In genomic region chr9:113578877-113579269, GRCh38 we compare ENCODE assay signal across 8 cellular contexts.
DNase-seq lines count a peak whose midpoint lies in the region; ATAC-seq and FAIRE-seq lines count a peak whose summit lies in the region.

No MANE protein-coding gene starts in this region.

- no peaks in the 10 kb centered on the region for H3K27me3 ChIP-seq in skeletal muscle satellite cell (ENCODE audit: control insufficient read depth, insufficient read depth, low read length)

- DNase-seq in GM18507 (ENCODE audit: extremely low spot score, insufficient read length, low read depth), result peak; percentile 83
- peak; percentile 28 for DNase-seq in NK-92 (lab: John Stamatoyannopoulos, UW; ENCODE audit: unreplicated experiment)
- DNase-seq in activated CD8-positive, alpha-beta memory T cell treated with anti-CD3 and anti-CD28 coated beads for 48 hours (ENCODE audit: low read depth in 2 of 3, low spot score in 2 of 3), result peak; percentile 65 to 80 (median 70)
- DNase-seq in NCI-H2227 treated with DMSO at 0.1 percent for 48 hours (lab: John Stamatoyannopoulos, UW), result no peak
- no peak for DNase-seq in NCI-H1436 treated with DMSO at 0.1 percent for 48 hours (lab: John Stamatoyannopoulos, UW)

- peaks cover 4% of the 10 kb centered on the region for H3K36me3 ChIP-seq in skeletal muscle satellite cell (ENCODE audit: insufficient read depth, low read length)

- ATAC-seq in HG02840 (IDR thresholded peaks at IDR 0.05; ENCODE audit: low FRiP score, unreplicated experiment), result peak; percentile 56
- peak; percentile 46 for ATAC-seq in esophagus mucosa

- H3K9ac ChIP-seq in skeletal muscle satellite cell (ENCODE audit: low read depth, low read length), result peak overlapping the region; percentile 66

- FAIRE-seq in GM18507 (lab: Jason Lieb, UNC), result peak; percentile 99

- H3K4me2 ChIP-seq in skeletal muscle satellite cell (ENCODE audit: low read length), result peak overlapping the region; percentile 68

- H3K9me3 ChIP-seq in skeletal muscle satellite cell (replicated peaks; ENCODE audit: low read length), result no peaks in the 10 kb centered on the region

- peak overlapping the region; percentile 32 for H3K4me3 ChIP-seq in skeletal muscle satellite cell (ENCODE audit: low read length)

- peaks cover 61% of the 10 kb centered on the region for H3K4me1 ChIP-seq in skeletal muscle satellite cell (ENCODE audit: control insufficient read depth, insufficient read depth, low read length)

Comparison
In these comparisons a context has a peak if more than half of its experiments do, and no peak if none do; other contexts are left out.
1. DNase-seq: peak in GM18507 (single experiment), NK-92 (single experiment) and activated CD8-positive, alpha-beta memory T cell treated with anti-CD3 and anti-CD28 coated beads for 48 hours (3 of 3); none in NCI-H2227 treated with DMSO at 0.1 percent for 48 hours (single experiment) and NCI-H1436 treated with DMSO at 0.1 percent for 48 hours (single experiment).